8 cellular contexts compared by ENCODE assay signal in genomic region chr12:31591308-31591901, GRCh38. TPM values are rescaled to one million over a fixed set of nuclear protein-coding genes. Genes with fewer than 3 reads are reported as not detected.
A peak's percentile ranks its signal among the peaks of the same experiment; 100 is the strongest.
DNase-seq lines count a peak whose midpoint lies in the region; ATAC-seq lines count a peak whose summit lies in the region.

No MANE protein-coding gene starts in this region.

- ATAC-seq in GM19463 (IDR thresholded peaks at IDR 0.05; ENCODE audit: unreplicated experiment) = peak; percentile 5
- peak; percentile 31 for ATAC-seq in activated naive CD8-positive, alpha-beta T cell treated with anti-CD3 and anti-CD28 coated beads, Interleukin-2, amount 10 ng/mL, durations not matched to agents 7 days and 5 days (ENCODE audit: low read depth)
- peak; percentile 36 for ATAC-seq in left ventricle myocardium superior

- peak; percentile 73 for DNase-seq in DMS53 (lab: John Stamatoyannopoulos, UW)
- peak; percentile 78 for DNase-seq in HT-29 (ENCODE audit: low spot score)
- DNase-seq in activated naive CD8-positive, alpha-beta T cell treated with anti-CD3 and anti-CD28 coated beads, Interleukin-2, amount 10 ng/mL, durations not matched to agents 7 days and 5 days = no peak
- no peak for DNase-seq in left ventricle myocardium superior
- DNase-seq in pons (ENCODE audit: low spot score) = peak; percentile 64
- DNase-seq in NK-92 treated with Interleukin-12 subunit alpha and Interleukin-12 subunit beta, amount 100 ng/mL, for 24 hours (lab: John Stamatoyannopoulos, UW) = no peak
- DNase-seq in activated CD4-positive, CD25-positive, alpha-beta regulatory T cell treated with anti-CD3 and anti-CD28 coated beads, Interleukin-2, amount 50 U/mL, for 72 hours = no peak

- H3K9me3 Mint-ChIP-seq in activated naive CD8-positive, alpha-beta T cell treated with anti-CD3 and anti-CD28 coated beads, Interleukin-2, amount 10 ng/mL, durations not matched to agents 7 days and 5 days = peaks cover 2% of the 10 kb centered on the region

- H3K4me3 Mint-ChIP-seq in activated naive CD8-positive, alpha-beta T cell treated with anti-CD3 and anti-CD28 coated beads, Interleukin-2, amount 10 ng/mL, durations not matched to agents 7 days and 5 days = peak overlapping the region; percentile 85

- H3K4me1 Mint-ChIP-seq in activated naive CD8-positive, alpha-beta T cell treated with anti-CD3 and anti-CD28 coated beads, Interleukin-2, amount 10 ng/mL, durations not matched to agents 7 days and 5 days = peaks cover 8% of the 10 kb centered on the region

- intact Hi-C loops in left ventricle myocardium superior (cut with micrococcal nuclease) = no loop called here

- POLR2A ChIA-PET in activated naive CD8-positive, alpha-beta T cell treated with anti-CD3 and anti-CD28 coated beads, Interleukin-2, amount 10 ng/mL, durations not matched to agents 7 days and 5 days (lab: Charles Lee) = no interaction called here

- no peak overlapping the region for H3K27ac Mint-ChIP-seq in activated naive CD8-positive, alpha-beta T cell treated with anti-CD3 and anti-CD28 coated beads, Interleukin-2, amount 10 ng/mL, durations not matched to agents 7 days and 5 days

- peaks cover 1% of the 10 kb centered on the region for H3K36me3 Mint-ChIP-seq in activated naive CD8-positive, alpha-beta T cell treated with anti-CD3 and anti-CD28 coated beads, Interleukin-2, amount 10 ng/mL, durations not matched to agents 7 days and 5 days

- H3K27me3 Mint-ChIP-seq in activated naive CD8-positive, alpha-beta T cell treated with anti-CD3 and anti-CD28 coated beads, Interleukin-2, amount 10 ng/mL, durations not matched to agents 7 days and 5 days = peaks cover 65% of the 10 kb centered on the region

RNA-seq across cellular contexts. Expression of gene DENND5B, which starts 0.5 kb away (rescaled TPM):
- 25.1 and 28.3 TPM in 2 replicates for total RNA-seq in HT-29 (2014; rRNA removed; shearing (Covaris generic))
- total RNA-seq in activated naive CD8-positive, alpha-beta T cell treated with anti-CD3 and anti-CD28 coated beads, Interleukin-2, amount 10 ng/mL, durations not matched to agents 7 days and 5 days = under 1 TPM; 0.33 to 0.34 TPM
- total RNA-seq in left ventricle myocardium superior = 43.7 TPM

Comparison
In these comparisons a context has a peak if more than half of its experiments do, and no peak if none do; other contexts are left out.
1. DNase-seq: peak in DMS53 (single experiment), HT-29 (single experiment) and pons (single experiment); none in activated naive CD8-positive, alpha-beta T cell treated with anti-CD3 and anti-CD28 coated beads, Interleukin-2, amount 10 ng/mL, durations not matched to agents 7 days and 5 days (single experiment), left ventricle myocardium superior (single experiment), NK-92 treated with Interleukin-12 subunit alpha and Interleukin-12 subunit beta, amount 100 ng/mL, for 24 hours (single experiment) and activated CD4-positive, CD25-positive, alpha-beta regulatory T cell treated with anti-CD3 and anti-CD28 coated beads, Interleukin-2, amount 50 U/mL, for 72 hours (single experiment).
2. RNA of gene DENND5B, which starts 0.5 kb away (total RNA-seq): 43.7 TPM in left ventricle myocardium superior (single experiment) and 25.1 to 28.3 TPM in HT-29; 0.33 to 0.34 TPM in activated naive CD8-positive, alpha-beta T cell treated with anti-CD3 and anti-CD28 coated beads, Interleukin-2, amount 10 ng/mL, durations not matched to agents 7 days and 5 days; every median in the first group is over 10 times any median in the second.
3. Peak in every context shown above with its lines, with median percentiles within 50 percentile points of each other: ATAC-seq.